8 cellular contexts compared by ENCODE assay signal in the genomic region with DNA sequence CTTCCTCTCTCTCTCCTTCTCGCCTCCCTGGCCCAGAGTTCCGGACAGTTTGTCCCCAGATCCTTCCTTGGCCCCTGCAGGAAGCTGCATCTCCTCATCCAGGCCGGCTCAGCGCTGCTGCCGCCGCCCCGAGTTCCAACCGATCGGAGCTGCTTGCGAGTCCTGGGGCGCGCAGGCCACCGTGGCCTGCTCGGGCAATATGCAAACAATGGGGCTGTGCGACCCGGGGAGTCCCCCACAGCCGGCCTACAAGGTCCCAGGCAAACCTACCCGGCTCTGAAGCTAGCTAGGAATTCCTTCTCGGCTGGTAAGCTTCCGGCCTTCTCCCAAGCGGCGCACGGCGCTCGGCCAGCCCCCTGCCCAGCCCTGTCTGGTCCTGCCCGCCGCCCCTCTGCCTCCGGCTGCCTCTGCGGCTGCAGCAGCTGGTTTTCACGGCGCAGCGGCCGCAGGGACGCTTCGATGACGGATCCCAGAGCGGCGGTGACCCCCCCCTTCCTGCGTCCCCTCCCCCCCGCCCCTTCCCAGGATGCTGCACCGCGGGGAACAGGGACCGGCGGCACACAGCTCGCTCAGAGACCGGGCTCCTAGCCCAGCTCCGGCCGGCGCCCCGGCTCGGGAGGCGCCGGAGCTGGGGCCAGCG. TPM values are rescaled to one million over a fixed set of nuclear protein-coding genes. Genes with fewer than 3 reads are reported as not detected.
DNase-seq lines count a peak whose midpoint lies in the region; ATAC-seq and TF ChIP-seq lines count a peak whose summit lies in the region.

No MANE protein-coding gene starts in this region.

- peak overlapping the region; percentile 84 for H3K4me2 ChIP-seq in neuronal stem cell (ENCODE audit: insufficient read depth, low read length, poor library complexity, severe bottlenecking)

- no peaks in the 10 kb centered on the region for H3K27me3 Mint-ChIP-seq in activated T-cell treated with anti-CD3 and anti-CD28 coated beads, Interleukin-2, amount 50 U/mL, for 4 hours (ENCODE audit: low read depth)

- no peak overlapping the region for H3K27ac ChIP-seq in neuronal stem cell (replicated peaks; ENCODE audit: low read length)

- H4K91ac ChIP-seq in neuronal stem cell (ENCODE audit: low read depth, low read length, poor library complexity), result no peak overlapping the region

- H2AFZ ChIP-seq in neuronal stem cell (ENCODE audit: low read length), result peak overlapping the region; percentile 90

- H4K8ac ChIP-seq in neuronal stem cell (ENCODE audit: low read depth, low read length), result no peak overlapping the region

- peaks cover 0 to 4% of the 10 kb centered on the region in 2 donors for H3K36me3 ChIP-seq in neuronal stem cell (replicated peaks in 1 of 2; ENCODE audit: control insufficient read depth in 2 of 2, insufficient read depth in 2 of 2, low read length in 2 of 2)

- H3K4me1 ChIP-seq in neuronal stem cell (ENCODE audit: control insufficient read depth in 2 of 2, insufficient read depth in 1 of 2, low read depth in 1 of 2, low read length in 2 of 2), result peaks cover 4 to 11% of the 10 kb centered on the region in 2 donors

- no peak overlapping the region for H3K14ac ChIP-seq in neuronal stem cell (ENCODE audit: low read length)

- peak overlapping the region; percentile 92 for H3K4me3 Mint-ChIP-seq in activated T-cell treated with anti-CD3 and anti-CD28 coated beads, Interleukin-2, amount 50 U/mL, for 4 hours

- DNase-seq in NCI-H748 (lab: John Stamatoyannopoulos, UW; ENCODE audit: unreplicated experiment) (peak; percentile 31), NCI-H748 treated with DMSO at 0.1 percent for 48 hours (lab: John Stamatoyannopoulos, UW) (no peak), HK-2 (ENCODE audit: unreplicated experiment) (peak; percentile 44), foreskin fibroblast (peak in 1 of 2 donors; percentile 52), neuronal stem cell (ENCODE audit: low spot score) (peak; percentile 26), RPMI8226 (no peak)
- no peak for DNase-seq in activated T-cell treated with anti-CD3 and anti-CD28 coated beads, Interleukin-2, amount 50 U/mL, for 4 hours

- no peak overlapping the region for H2AK5ac ChIP-seq in neuronal stem cell (ENCODE audit: low read depth, low read length)

- H2BK120ac ChIP-seq in neuronal stem cell (ENCODE audit: low read depth, low read length), result no peak overlapping the region

- H2BK5ac ChIP-seq in neuronal stem cell (ENCODE audit: low read length), result no peak overlapping the region

- peak overlapping the region; percentile 77 for H3K9ac ChIP-seq in neuronal stem cell (ENCODE audit: low read depth, low read length, poor library complexity)

- H3K23ac ChIP-seq in neuronal stem cell (ENCODE audit: low read depth, low read length, poor library complexity), result no peak overlapping the region

- peaks cover 0 to 10% (median 0%) of the 10 kb centered on the region in 3 experiments for H3K27me3 ChIP-seq in neuronal stem cell (ENCODE audit: control insufficient read depth in 3 of 3, insufficient read depth in 3 of 3, low read depth in 1 of 3, low read length in 3 of 3)

- H3K9me3 Mint-ChIP-seq in activated T-cell treated with anti-CD3 and anti-CD28 coated beads, Interleukin-2, amount 50 U/mL, for 4 hours, result no peaks in the 10 kb centered on the region

- peaks cover 59% of the 10 kb centered on the region for H3K4me1 Mint-ChIP-seq in activated T-cell treated with anti-CD3 and anti-CD28 coated beads, Interleukin-2, amount 50 U/mL, for 4 hours (ENCODE audit: low read depth)

- H3K36me3 Mint-ChIP-seq in activated T-cell treated with anti-CD3 and anti-CD28 coated beads, Interleukin-2, amount 50 U/mL, for 4 hours (ENCODE audit: insufficient read depth), result peaks cover 8% of the 10 kb centered on the region

- H3K4me3 ChIP-seq in foreskin fibroblast (ENCODE audit: low read depth in 1 of 2, low read length in 2 of 2) (peak overlapping the region; percentile 66 to 72), neuronal stem cell (ENCODE audit: low read length in 2 of 2) (peak overlapping the region; percentile 54 to 83)

- H3K18ac ChIP-seq in neuronal stem cell (ENCODE audit: low read length), result peak overlapping the region; percentile 52

- no peak overlapping the region for H3K4ac ChIP-seq in neuronal stem cell (ENCODE audit: low read length)

- no peaks in the 10 kb centered on the region for H3K9me3 ChIP-seq in neuronal stem cell (replicated peaks in 1 of 2; ENCODE audit: control insufficient read depth in 2 of 2, insufficient read depth in 1 of 2, low read depth in 1 of 2, low read length in 2 of 2)

- WGBS in neuronal stem cell (ENCODE audit: extremely low coverage in 2 of 2, insufficient read length in 2 of 2, insufficient replicate concordance in 1 of 2), 2 donors, result no CpG with 5 or more reads among the region's 54 CpGs

- no peaks in the 10 kb centered on the region for H3K79me1 ChIP-seq in neuronal stem cell (ENCODE audit: low read depth, low read length)

- no peak overlapping the region for H2BK15ac ChIP-seq in neuronal stem cell (ENCODE audit: low read length)

- no peak for TF ChIP-seq CTCF in foreskin fibroblast (IDR thresholded peaks at IDR 0.05; ENCODE audit: low read depth, low read length)

- peak in 1 of 2 donors; percentile 5 for ATAC-seq in activated T-cell treated with anti-CD3 and anti-CD28 coated beads, Interleukin-2, amount 50 U/mL, for 4 hours
- ATAC-seq in GM21526 (IDR thresholded peaks at IDR 0.05; ENCODE audit: low FRiP score, unreplicated experiment), result no peak

- no peak overlapping the region for H2BK12ac ChIP-seq in neuronal stem cell (ENCODE audit: low read length)

RNA-seq across cellular contexts. Expression of a gene that starts 59.4 kb away (rescaled TPM):
- 10 to 100 TPM; 14.1 to 21.6 (median 18.5) TPM for total RNA-seq in activated T-cell treated with anti-CD3 and anti-CD28 coated beads, Interleukin-2, amount 50 U/mL, for 4 hours
- 33.5 TPM for polyA plus RNA-seq in neuronal stem cell (2013, experiment 1 of 2)
- polyA plus RNA-seq in neuronal stem cell (2013, experiment 2 of 2), result 31.5 TPM

Comparison
In these comparisons a context has a peak if more than half of its experiments do, and no peak if none do; other contexts are left out.
1. DNase-seq: peak in NCI-H748 (single experiment), HK-2 (single experiment) and neuronal stem cell (single experiment); none in NCI-H748 treated with DMSO at 0.1 percent for 48 hours (single experiment), activated T-cell treated with anti-CD3 and anti-CD28 coated beads, Interleukin-2, amount 50 U/mL, for 4 hours (single experiment) and RPMI8226 (single experiment).